8 cellular contexts compared by ENCODE assay signal in the genomic region with DNA sequence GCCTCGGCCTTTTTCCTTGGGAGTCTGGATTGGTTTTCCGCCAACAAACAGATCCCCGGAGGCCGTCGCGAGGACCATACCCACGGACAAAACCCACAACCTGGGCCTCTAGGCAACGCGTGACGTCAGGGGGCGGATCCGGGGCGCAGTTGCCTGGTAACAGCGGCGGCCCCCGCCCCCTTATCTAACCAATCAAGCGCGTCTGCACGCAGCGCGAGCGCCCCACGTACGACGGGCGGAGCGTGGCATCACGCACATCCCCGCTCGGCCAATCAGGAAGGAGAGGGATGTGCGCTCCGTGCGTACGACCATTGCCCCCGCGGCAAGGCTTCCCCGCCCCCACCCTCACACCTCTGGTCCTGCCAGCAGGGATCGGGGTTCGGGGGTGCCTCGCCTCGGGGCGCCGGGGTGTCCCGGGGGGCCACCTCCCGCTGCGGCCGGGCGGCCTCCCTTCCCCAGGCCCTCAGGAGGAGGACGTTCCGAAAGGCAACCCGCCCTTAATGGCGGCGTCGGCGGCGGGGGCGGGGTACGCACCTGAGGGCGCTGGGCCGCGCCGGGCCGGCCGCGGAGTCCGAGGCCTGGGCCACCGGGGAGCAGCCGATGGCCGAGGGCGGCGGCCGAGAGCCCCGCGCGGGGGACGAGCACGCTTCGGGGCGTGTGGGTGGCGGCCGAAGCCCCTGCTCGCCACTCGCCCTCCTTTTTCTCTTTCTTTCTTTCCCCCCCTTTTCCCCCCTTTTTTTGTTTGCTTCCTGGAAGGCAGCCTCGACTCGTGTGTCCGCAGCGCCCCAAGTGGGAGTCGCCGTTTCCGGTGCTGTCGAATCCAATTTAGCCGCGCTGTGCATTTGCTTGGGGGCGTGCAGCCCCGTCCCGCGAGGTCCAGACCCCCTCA. TPM values are rescaled to one million over a fixed set of nuclear protein-coding genes. Genes with fewer than 3 reads are reported as not detected.
DNase-seq lines count a peak whose midpoint lies in the region; ATAC-seq and TF ChIP-seq lines count a peak whose summit lies in the region.
"Not testable (repeated sequence)": the region's sequence is repeated elsewhere in the genome, so short reads cannot be mapped to it uniquely, and the experiment has no call there.

A gene (minus strand): TSS at position 773 of the 889 bp plus-strand sequence. CDS start 15,227 bp downstream, outside the sequence.

- H3K4me1 Mint-ChIP-seq in osteocyte (ENCODE audit: unreplicated experiment), result not testable (repeated sequence)

- CTCF ChIA-PET in SK-N-SH (lab: Yijun Ruan, JAX), result not testable (repeated sequence)

- H3K27me3 ChIP-seq in SK-N-SH (ENCODE audit: insufficient read depth); adrenal gland; right cardiac atrium (ENCODE audit: control insufficient read depth, insufficient read depth); uterus: not testable (repeated sequence)

- WGBS in SK-N-SH (ENCODE audit: low lambda C conversion rate), result 0% methylated on average over 1 of the region's 97 CpGs
- whole genome bisulfite sequencing in adrenal gland, 4 donors, result no CpG with 5 or more reads among the region's 97 CpGs
- no CpG with 5 or more reads among the region's 97 CpGs for WGBS in right cardiac atrium

- not testable (repeated sequence) for H3K36me3 ChIP-seq in SK-N-SH (replicated peaks in 1 of 2; ENCODE audit: control insufficient read depth in 1 of 2, insufficient read depth in 2 of 2, low read length in 1 of 2); adrenal gland (replicated peaks in 1 of 2); uterus

- peak within 1 kb of the TSS; percentile 69 for H3K9ac ChIP-seq in SK-N-SH

- H3K4me3 Mint-ChIP-seq in osteocyte (ENCODE audit: unreplicated experiment), result peak within 1 kb of the TSS; percentile 65

- H3K27me3 Mint-ChIP-seq in osteocyte (ENCODE audit: unreplicated experiment), result not testable (repeated sequence)

- H3K27ac Mint-ChIP-seq in osteocyte (ENCODE audit: unreplicated experiment), result peak within 1 kb of the TSS; percentile 38

- H3F3A ChIP-seq in SK-N-SH (replicated peaks; ENCODE audit: insufficient read depth), result not testable (repeated sequence)

- not testable (repeated sequence) for DNase-seq in SK-N-SH
- DNase-seq in adrenal gland, result peak in 4 of 7 donors; percentile 73 to 89 (median 84)
- DNase-seq in right cardiac atrium, result peak in 1 of 3 donors; percentile 77
- DNase-seq in osteocyte (ENCODE audit: extremely low spot score, unreplicated experiment), result peak; percentile 89
- peak in 1 of 2 donors; percentile 75 for DNase-seq in uterus

- TF ChIP-seq POLR2A in adrenal gland (IDR thresholded peaks at IDR 0.05); uterus (IDR thresholded peaks at IDR 0.05): not testable (repeated sequence)

- not testable (repeated sequence) for TF ChIP-seq CTCF in SK-N-SH (IDR thresholded peaks at IDR 0.05); adrenal gland (IDR thresholded peaks at IDR 0.05); uterus (IDR thresholded peaks at IDR 0.05)
- peak; percentile 6 for TF ChIP-seq CTCF in osteocyte (IDR thresholded peaks at IDR 0.05)

- POLR2A ChIA-PET in SK-N-SH (lab: Yijun Ruan, JAX), result not testable (repeated sequence)

- intact Hi-C loops in adrenal gland (cut with DNase I); right cardiac atrium (cut with DNase I); uterus (cut with DNase I; ENCODE audit: low total_unique reads): not testable (repeated sequence)

- peak; percentile 87 for ATAC-seq in GM18502 (IDR thresholded peaks at IDR 0.05; ENCODE audit: poor library complexity, unreplicated experiment)
- peak; percentile 74 for ATAC-seq in GM21723 (IDR thresholded peaks at IDR 0.05; ENCODE audit: unreplicated experiment)
- peak; percentile 95 for ATAC-seq in HG03280 (IDR thresholded peaks at IDR 0.05; ENCODE audit: unreplicated experiment)
- peak; percentile 95 to 97 for ATAC-seq in right cardiac atrium

- not testable (repeated sequence) for H4K20me1 ChIP-seq in SK-N-SH (ENCODE audit: insufficient read depth)

- peak within 1 kb of the TSS; percentile 69; the same call in 1 of the 2 replicates for H3K4me2 ChIP-seq in SK-N-SH

- H3K9me2 ChIP-seq in SK-N-SH, result not testable (repeated sequence)

- not testable (repeated sequence) for TF ChIP-seq RAD21 in SK-N-SH (IDR thresholded peaks at IDR 0.05; ENCODE audit: low read length)

- H3K9me3 ChIP-seq in SK-N-SH; adrenal gland (replicated peaks in 1 of 3); right cardiac atrium (ENCODE audit: control insufficient read depth, low read length); uterus: not testable (repeated sequence)

- not testable (repeated sequence) for H3K79me2 ChIP-seq in SK-N-SH (ENCODE audit: insufficient read depth)

- not testable (repeated sequence) for H3K4me1 ChIP-seq in SK-N-SH (ENCODE audit: control insufficient read depth in 1 of 2, insufficient read depth in 2 of 2, low read depth in 1 of 2, low read length in 1 of 2); adrenal gland (replicated peaks in 1 of 2); right cardiac atrium (ENCODE audit: control insufficient read depth, insufficient read depth, low read length); uterus

- H2AFZ ChIP-seq in SK-N-SH (ENCODE audit: low read depth), result not testable (repeated sequence)

- H3K36me3 Mint-ChIP-seq in osteocyte (ENCODE audit: unreplicated experiment), result not testable (repeated sequence)

- H3K9me3 Mint-ChIP-seq in osteocyte (ENCODE audit: unreplicated experiment), result not testable (repeated sequence)

- H3K27ac ChIP-seq in SK-N-SH (ENCODE audit: low read depth in 2 of 2, low read length in 1 of 2), result peak within 1 kb of the TSS; percentile 47 to 82; a peak in 3 of 4 replicates
- peak within 1 kb of the TSS in 3 of 5 donors; percentile 51 to 92 (median 69) for H3K27ac ChIP-seq in adrenal gland
- not testable (repeated sequence) for H3K27ac ChIP-seq in right cardiac atrium (ENCODE audit: low read length); uterus

- H3K4me3 ChIP-seq in SK-N-SH (ENCODE audit: low read depth in 2 of 2, low read length in 1 of 2), result peak within 1 kb of the TSS; percentile 45 to 52; a peak in 3 of 4 replicates
- H3K4me3 ChIP-seq in adrenal gland; right cardiac atrium (ENCODE audit: low read length); uterus: not testable (repeated sequence)

- TF ChIP-seq EP300 in SK-N-SH (IDR thresholded peaks at IDR 0.05; ENCODE audit: borderline replicate concordance in 1 of 2, low read depth in 1 of 2, low read length in 1 of 2), result not testable (repeated sequence)

TF ChIP-seq in SK-N-SH, 30 proteins besides CTCF, POLR2A, EP300 and RAD21:
- TF ChIP-seq RFX5 (IDR thresholded peaks at IDR 0.05; ENCODE audit: low read length) (peak; percentile 19; the same call in 1 of the 2 replicates), CHD2 (IDR thresholded peaks at IDR 0.05; ENCODE audit: low read length, partially characterized antibody) (peak; percentile 24), YY1 (IDR thresholded peaks at IDR 0.05; ENCODE audit: low read depth) (peak; percentile 35; the same call in 1 of the 2 replicates)

RNA-seq across cellular contexts. Expression of the gene that starts here (rescaled TPM):
- polyA plus RNA-seq in SK-N-SH (2012; rRNA removed), result 23.6 and 29.5 TPM in 2 replicates
- 18.0 and 22.6 TPM in 2 replicates for polyA plus RNA-seq in SK-N-SH (2012; cell fraction: cytosol; rRNA removed)
- 59.2 and 71.8 TPM in 2 replicates for polyA plus RNA-seq in SK-N-SH (2012; cell fraction: nucleus; rRNA removed)
- total RNA-seq in adrenal gland, result 10 to 100 TPM in 7 of 8 donors, 1 to 10 TPM in 1; 8.8 to 30.9 (median 19.4) TPM
- polyA plus RNA-seq in adrenal gland, result 10 to 100 TPM; 15.0 to 24.0 (median 23.6) TPM
- total RNA-seq in right cardiac atrium, result 10 to 100 TPM; 11.1 to 19.5 (median 12.7) TPM
- polyA plus RNA-seq in right cardiac atrium, result 16.9 TPM
- total RNA-seq in osteocyte, result 23.9 and 27.6 TPM in 2 replicates
- 10 to 100 TPM; 12.9 to 46.7 (median 28.1) TPM for total RNA-seq in uterus
